9 cellular contexts compared by ENCODE assay signal in the genomic region with DNA sequence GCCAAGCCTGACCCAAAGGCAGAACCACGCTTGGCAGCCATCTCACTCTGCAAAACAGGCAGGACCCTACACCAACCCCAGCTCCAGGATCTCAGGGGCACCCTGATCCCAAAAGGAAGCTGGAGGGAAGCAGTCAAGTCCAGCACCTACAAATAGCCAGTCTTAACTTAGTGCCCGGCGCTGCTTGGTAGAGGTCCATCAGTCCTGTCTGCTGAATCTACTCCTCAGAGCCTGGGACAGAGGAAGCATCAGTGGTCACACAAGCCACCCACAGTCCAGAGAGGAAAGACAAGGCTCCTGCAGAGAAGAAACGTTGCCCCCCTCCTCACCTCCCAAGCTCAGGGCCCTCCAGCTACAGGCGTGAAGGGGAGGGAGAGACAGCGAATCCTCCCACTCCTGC. TPM values are rescaled to one million over a fixed set of nuclear protein-coding genes. Genes with fewer than 3 reads are reported as not detected.
DNase-seq lines count a peak whose midpoint lies in the region; ATAC-seq and TF ChIP-seq lines count a peak whose summit lies in the region.
"Had no signal": no experiment of that assay in that cellular context is flagged by ENCODE, and none has a peak within 500 bp of the region (broad histone marks: within the 10 kb centered on the region; RNA-seq: fewer than 3 reads in every experiment).

No MANE protein-coding gene starts in this region.

- no peaks in the 10 kb centered on the region for H3K9me3 ChIP-seq in HEK293 (ENCODE audit: control insufficient read depth, insufficient read depth, low read depth, low read length)
- peaks cover 3% of the 10 kb centered on the region for H3K9me3 ChIP-seq in iPS-18c (ENCODE audit: control insufficient read depth, insufficient read depth, low read length)

- peaks cover 4% of the 10 kb centered on the region; the same call in 1 of the 2 replicates for H3K4me1 ChIP-seq in HEK293 (ENCODE audit: control insufficient read depth, insufficient read depth, low read length)

- H3K27ac ChIP-seq in HEK293 (ENCODE audit: extremely low read depth, low read depth, low read length) (no peak overlapping the region), skin epidermis (peak overlapping the region in 19 of 21 experiments; percentile 26 to 99 (median 96))

- POLR2A ChIA-PET in HEK293 (lab: Yijun Ruan, JAX): interaction anchor here (0.5 to 8.6 kb wide), 5 partner anchors 21 to 64 kb away, joined by 4 to 126 read pairs (median 11); partner anchors contain the start of genes RNU4-2 and RPLP0

- no peak for TF ChIP-seq CTCF in HEK293 (tag by site-specific recombination; IDR thresholded peaks at IDR 0.05)
- TF ChIP-seq CTCF in GM10266 (IDR thresholded peaks at IDR 0.05; ENCODE audit: control insufficient read depth, insufficient read depth, low read depth, missing control alignments): no peak

- DNase-seq in astrocyte of the hippocampus (ENCODE audit: low read depth, low spot score) (peak; percentile 32), GM10266 (ENCODE audit: extremely low spot score) (no peak), mucosa of gallbladder (ENCODE audit: low spot score) (no peak)
- no peak for DNase-seq in activated effector memory CD4-positive, alpha-beta T cell treated with Interleukin-2 at 50 U/mL for 16 hours
- DNase-seq: stimulated activated CD4-positive, alpha-beta T cell treated with anti-CD3 and anti-CD28 coated beads, Interleukin-12 subunit alpha, Interleukin-12 subunit beta, amount 100 ng/mL, for 4 hours had no signal

- H3K4me3 ChIP-seq in HEK293 (ENCODE audit: low read depth, low read length): no peak overlapping the region
- H3K4me3 ChIP-seq in iPS-18c (ENCODE audit: insufficient read depth, low read depth, low read length): peak overlapping the region; percentile 86
- peak overlapping the region; percentile 75 to 97 (median 90) for H3K4me3 ChIP-seq in skin epidermis

- no peak for ATAC-seq in HG02571 (IDR thresholded peaks at IDR 0.05; ENCODE audit: unreplicated experiment)

- H3K36me3 ChIP-seq in HEK293 (ENCODE audit: control insufficient read depth in 2 of 2, insufficient read depth in 1 of 2, low read length in 2 of 2): no peaks in the 10 kb centered on the region

- CTCF ChIA-PET in HEK293 (lab: Yijun Ruan, JAX): interaction anchor here (0.6 to 16.4 kb wide), 4 partner anchors 8 to 38 kb away, joined by 3 to 581 read pairs (median 80); no protein-coding TSS in a partner anchor

TF ChIP-seq in HEK293, 187 proteins besides CTCF, POLR2A, EP300 and RAD21:
- TF ChIP-seq GLIS1 (tag by site-specific recombination; IDR thresholded peaks at IDR 0.05): peak; percentile 29; the same call in 1 of the 2 replicates
- TF ChIP-seq, protein P1, sequence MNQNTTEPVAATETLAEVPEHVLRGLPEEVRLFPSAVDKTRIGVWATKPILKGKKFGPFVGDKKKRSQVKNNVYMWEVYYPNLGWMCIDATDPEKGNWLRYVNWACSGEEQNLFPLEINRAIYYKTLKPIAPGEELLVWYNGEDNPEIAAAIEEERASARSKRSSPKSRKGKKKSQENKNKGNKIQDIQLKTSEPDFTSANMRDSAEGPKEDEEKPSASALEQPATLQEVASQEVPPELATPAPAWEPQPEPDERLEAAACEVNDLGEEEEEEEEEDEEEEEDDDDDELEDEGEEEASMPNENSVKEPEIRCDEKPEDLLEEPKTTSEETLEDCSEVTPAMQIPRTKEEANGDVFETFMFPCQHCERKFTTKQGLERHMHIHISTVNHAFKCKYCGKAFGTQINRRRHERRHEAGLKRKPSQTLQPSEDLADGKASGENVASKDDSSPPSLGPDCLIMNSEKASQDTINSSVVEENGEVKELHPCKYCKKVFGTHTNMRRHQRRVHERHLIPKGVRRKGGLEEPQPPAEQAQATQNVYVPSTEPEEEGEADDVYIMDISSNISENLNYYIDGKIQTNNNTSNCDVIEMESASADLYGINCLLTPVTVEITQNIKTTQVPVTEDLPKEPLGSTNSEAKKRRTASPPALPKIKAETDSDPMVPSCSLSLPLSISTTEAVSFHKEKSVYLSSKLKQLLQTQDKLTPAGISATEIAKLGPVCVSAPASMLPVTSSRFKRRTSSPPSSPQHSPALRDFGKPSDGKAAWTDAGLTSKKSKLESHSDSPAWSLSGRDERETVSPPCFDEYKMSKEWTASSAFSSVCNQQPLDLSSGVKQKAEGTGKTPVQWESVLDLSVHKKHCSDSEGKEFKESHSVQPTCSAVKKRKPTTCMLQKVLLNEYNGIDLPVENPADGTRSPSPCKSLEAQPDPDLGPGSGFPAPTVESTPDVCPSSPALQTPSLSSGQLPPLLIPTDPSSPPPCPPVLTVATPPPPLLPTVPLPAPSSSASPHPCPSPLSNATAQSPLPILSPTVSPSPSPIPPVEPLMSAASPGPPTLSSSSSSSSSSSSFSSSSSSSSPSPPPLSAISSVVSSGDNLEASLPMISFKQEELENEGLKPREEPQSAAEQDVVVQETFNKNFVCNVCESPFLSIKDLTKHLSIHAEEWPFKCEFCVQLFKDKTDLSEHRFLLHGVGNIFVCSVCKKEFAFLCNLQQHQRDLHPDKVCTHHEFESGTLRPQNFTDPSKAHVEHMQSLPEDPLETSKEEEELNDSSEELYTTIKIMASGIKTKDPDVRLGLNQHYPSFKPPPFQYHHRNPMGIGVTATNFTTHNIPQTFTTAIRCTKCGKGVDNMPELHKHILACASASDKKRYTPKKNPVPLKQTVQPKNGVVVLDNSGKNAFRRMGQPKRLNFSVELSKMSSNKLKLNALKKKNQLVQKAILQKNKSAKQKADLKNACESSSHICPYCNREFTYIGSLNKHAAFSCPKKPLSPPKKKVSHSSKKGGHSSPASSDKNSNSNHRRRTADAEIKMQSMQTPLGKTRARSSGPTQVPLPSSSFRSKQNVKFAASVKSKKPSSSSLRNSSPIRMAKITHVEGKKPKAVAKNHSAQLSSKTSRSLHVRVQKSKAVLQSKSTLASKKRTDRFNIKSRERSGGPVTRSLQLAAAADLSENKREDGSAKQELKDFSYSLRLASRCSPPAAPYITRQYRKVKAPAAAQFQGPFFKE (tag by site-specific recombination; IDR thresholded peaks at IDR 0.05; ENCODE audit: borderline replicate concordance): no peak

RNA-seq across cellular contexts. Expression of gene PXN, which starts 1.4 kb away (rescaled TPM):
- 119 TPM for total RNA-seq in mucosa of gallbladder

RNA-seq across cellular contexts. Expression of gene RNU4-2, which starts 27.6 kb away (rescaled TPM):
- total RNA-seq in mucosa of gallbladder: 5,171 TPM

RNA-seq across cellular contexts. Expression of gene RNU4-1, which starts 29.0 kb away (rescaled TPM):
- 1,216 TPM for total RNA-seq in mucosa of gallbladder

RNA-seq across cellular contexts. Expression of gene SIRT4, which starts 38.0 kb away (rescaled TPM):
- 3.8 TPM for total RNA-seq in mucosa of gallbladder
